ENCODE assay signal across 22 cellular contexts in the genomic region with DNA sequence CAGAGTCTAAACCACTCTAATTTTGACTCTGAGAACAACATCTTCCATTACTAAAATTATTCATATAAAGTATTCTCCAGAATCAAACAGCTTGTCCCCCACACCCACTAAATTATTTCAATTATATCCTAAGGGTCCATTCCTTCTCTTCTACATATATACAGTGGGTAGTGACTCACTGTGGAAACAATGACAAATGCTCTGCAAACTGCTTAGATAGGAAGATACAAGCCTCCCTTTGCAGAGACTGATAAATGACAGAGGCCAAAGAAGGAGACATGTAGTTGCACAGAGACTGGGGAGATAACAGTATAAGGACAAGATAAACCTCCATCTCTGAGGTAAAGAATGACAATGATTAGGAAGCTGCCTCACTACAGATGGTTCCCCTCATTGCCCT.
"Had no signal": no experiment of that assay in that cellular context is flagged by ENCODE, and none has a peak within 500 bp of the region (broad histone marks: within the 10 kb centered on the region; RNA-seq: fewer than 3 reads in every experiment).

No MANE protein-coding gene starts in this region.

- H3K36me3 ChIP-seq: gastrocnemius medialis, sigmoid colon, uterus had no signal

- H3K27me3 ChIP-seq: gastrocnemius medialis, sigmoid colon, testis, uterus had no signal

- H3K27me3 Mint-ChIP-seq: natural killer cell treated with Interleukin-12 subunit alpha and Interleukin-12 subunit beta and Interleukin-15 and Interleukin-18, amount 100 ng/mL, for 72 hours; stimulated activated naive B cell treated with anti-CD40 and anti-IgM and Interleukin-4, amounts not matched to agents 10 μg/mL and 1 μg/mL and 100 μg/mL, for 72 hours had no signal

- H3K9me3 ChIP-seq: gastrocnemius medialis, testis, uterus had no signal

- ATAC-seq: activated naive CD4-positive, alpha-beta T cell treated with anti-CD3 and anti-CD28 coated beads, Interleukin-2, amount 50 U/mL, for 72 hours; gastrocnemius medialis; left ventricle myocardium superior; natural killer cell treated with Interleukin-12 subunit alpha and Interleukin-12 subunit beta and Interleukin-15 and Interleukin-18, amount 100 ng/mL, for 72 hours; stimulated activated naive B cell treated with anti-CD40 and anti-IgM and Interleukin-4, amounts not matched to agents 10 μg/mL and 1 μg/mL and 100 μg/mL, for 72 hours; WTC11 had no signal

- H3K4me1 Mint-ChIP-seq: stimulated activated naive B cell treated with anti-CD40 and anti-IgM and Interleukin-4, amounts not matched to agents 10 μg/mL and 1 μg/mL and 100 μg/mL, for 72 hours; WTC11 had no signal

- H3K4me3 ChIP-seq: gastrocnemius medialis, sigmoid colon, smooth muscle cell, testis, uterus had no signal

- H3K4me2 ChIP-seq: smooth muscle cell had no signal

- H3K36me3 Mint-ChIP-seq: activated naive CD4-positive, alpha-beta T cell treated with anti-CD3 and anti-CD28 coated beads, Interleukin-2, amount 50 U/mL, for 72 hours; natural killer cell treated with Interleukin-12 subunit alpha and Interleukin-12 subunit beta and Interleukin-15 and Interleukin-18, amount 100 ng/mL, for 72 hours; stimulated activated naive B cell treated with anti-CD40 and anti-IgM and Interleukin-4, amounts not matched to agents 10 μg/mL and 1 μg/mL and 100 μg/mL, for 72 hours; WTC11 had no signal

- H3K27ac ChIP-seq: gastrocnemius medialis, sigmoid colon, testis, uterus had no signal

- DNase-seq: activated T-cell treated with anti-CD3 and anti-CD28 coated beads, Interleukin-2, amount 50 U/mL, for 1 hour; aorta; cerebellar nuclear complex; cortex of kidney; gastrocnemius medialis; head of caudate nucleus; hypothalamus; left ventricle myocardium superior; retina; sigmoid colon; stimulated activated CD4-positive, alpha-beta T cell treated with anti-CD3 and anti-CD28 coated beads, Interleukin-15, amount 100 ng/mL, for 24 hours; stimulated activated CD8-positive, alpha-beta memory T cell treated with anti-CD3 and anti-CD28 coated beads, Interleukin-4, amount 100 ng/mL, for 48 hours; stimulated activated naive B cell treated with anti-CD40 and anti-IgM and Interleukin-4, amounts not matched to agents 10 μg/mL and 1 μg/mL and 100 μg/mL, for 72 hours; T-helper 9 cell; testis; trophoblast cell; uterus had no signal

- H3K4me1 ChIP-seq: gastrocnemius medialis, sigmoid colon, testis, uterus had no signal

- H3K27ac Mint-ChIP-seq: activated naive CD4-positive, alpha-beta T cell treated with anti-CD3 and anti-CD28 coated beads, Interleukin-2, amount 50 U/mL, for 72 hours; natural killer cell treated with Interleukin-12 subunit alpha and Interleukin-12 subunit beta and Interleukin-15 and Interleukin-18, amount 100 ng/mL, for 72 hours; progenitor cell of endocrine pancreas; stimulated activated naive B cell treated with anti-CD40 and anti-IgM and Interleukin-4, amounts not matched to agents 10 μg/mL and 1 μg/mL and 100 μg/mL, for 72 hours; WTC11 had no signal

- H3K4me3 Mint-ChIP-seq: natural killer cell treated with Interleukin-12 subunit alpha and Interleukin-12 subunit beta and Interleukin-15 and Interleukin-18, amount 100 ng/mL, for 72 hours; stimulated activated naive B cell treated with anti-CD40 and anti-IgM and Interleukin-4, amounts not matched to agents 10 μg/mL and 1 μg/mL and 100 μg/mL, for 72 hours; WTC11 had no signal
